21 cellular contexts compared by ENCODE assay signal in the genomic region with DNA sequence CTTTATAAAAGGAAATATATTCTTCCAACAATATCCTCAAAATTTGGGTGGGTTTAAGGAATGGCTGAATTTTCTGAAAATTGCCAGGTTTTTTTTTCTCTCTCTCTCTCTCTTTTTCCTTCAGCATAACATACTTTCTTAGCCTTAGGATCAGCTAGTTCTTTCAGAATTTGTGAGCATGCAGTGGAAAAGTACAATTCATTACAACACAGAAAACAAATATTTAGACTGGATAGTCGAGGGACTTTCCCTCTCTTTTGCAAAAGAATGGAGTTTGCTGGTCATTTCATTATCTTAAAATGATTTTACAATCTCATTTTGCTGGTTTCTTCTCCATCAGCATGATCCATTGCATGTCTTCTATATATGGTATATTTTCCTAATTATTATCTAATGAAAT.
DNase-seq lines count a peak whose midpoint lies in the region; ATAC-seq and TF ChIP-seq lines count a peak whose summit lies in the region.
"Had no signal": no experiment of that assay in that cellular context is flagged by ENCODE, and none has a peak within 500 bp of the region (broad histone marks: within the 10 kb centered on the region; RNA-seq: fewer than 3 reads in every experiment).

No MANE protein-coding gene starts in this region.

- no peaks in the 10 kb centered on the region for H3K4me1 ChIP-seq in CD8-positive, alpha-beta memory T cell (ENCODE audit: insufficient read depth, low read length)
- H3K4me1 ChIP-seq: BLaER1, foreskin keratinocyte, neural progenitor cell had no signal

- POLR2A ChIA-PET in CD8-positive, alpha-beta memory T cell (lab: Charles Lee): no interaction called here

- no peaks in the 10 kb centered on the region for H3K27me3 ChIP-seq in CD8-positive, alpha-beta memory T cell (ENCODE audit: insufficient read depth, low read length, poor library complexity, severe bottlenecking)
- H3K27me3 ChIP-seq: BLaER1, foreskin keratinocyte, left lung, neural progenitor cell had no signal

- CTCF ChIA-PET in CD8-positive, alpha-beta memory T cell (lab: Charles Lee): no interaction called here

- peaks cover 13% of the 10 kb centered on the region for H3K4me1 Mint-ChIP-seq in activated naive CD8-positive, alpha-beta T cell (ENCODE audit: low read depth)
- H3K4me1 Mint-ChIP-seq in activated naive CD8-positive, alpha-beta T cell treated with anti-CD3 and anti-CD28 coated beads, Interleukin-2, amount 50 U/mL, for 24 hours: peaks cover 28% of the 10 kb centered on the region
- H3K4me1 Mint-ChIP-seq in chondrocyte (ENCODE audit: low read depth) (peaks cover 21% of the 10 kb centered on the region), nephron (peaks cover 12% of the 10 kb centered on the region)
- peaks cover 0 to 55% (median 30%) of the 10 kb centered on the region in 3 donors for H3K4me1 Mint-ChIP-seq in CD8-positive, alpha-beta memory T cell

- peak overlapping the region; percentile 59 for H3K27ac Mint-ChIP-seq in activated naive CD8-positive, alpha-beta T cell
- H3K27ac Mint-ChIP-seq in activated naive CD8-positive, alpha-beta T cell treated with anti-CD3 and anti-CD28 coated beads, Interleukin-2, amount 50 U/mL, for 24 hours: no peak overlapping the region
- peak overlapping the region; percentile 90 for H3K27ac Mint-ChIP-seq in chondrocyte (ENCODE audit: unreplicated experiment)
- peak overlapping the region in 2 of 3 experiments; percentile 3 to 33 for H3K27ac Mint-ChIP-seq in nephron
- H3K27ac Mint-ChIP-seq in CD8-positive, alpha-beta memory T cell: peak overlapping the region in 4 of 8 donors; percentile 2 to 77 (median 34)
- H3K27ac Mint-ChIP-seq: activated CD4-positive, alpha-beta T cell treated with anti-CD3 and anti-CD28 coated beads for 36 hours; activated naive CD4-positive, alpha-beta T cell treated with anti-CD3 and anti-CD28 coated beads, Interleukin-2, amount 50 U/mL, for 72 hours; neural progenitor cell; progenitor cell of endocrine pancreas; T-helper 1 cell treated with Interleukin-12 subunit alpha and Interleukin-12 subunit beta and Interleukin-4 antibody, amounts not matched to agents 30 μg/mL and 1 μg/mL, for 36 hours had no signal

- no peak overlapping the region for H3K27ac ChIP-seq in CD8-positive, alpha-beta memory T cell (ENCODE audit: low read depth, low read length)
- H3K27ac ChIP-seq: BLaER1, foreskin keratinocyte, left lung, neural progenitor cell had no signal

- no peak for ATAC-seq in activated naive CD8-positive, alpha-beta T cell treated with anti-CD3 and anti-CD28 coated beads, Interleukin-2, amount 50 U/mL, for 24 hours
- ATAC-seq in HG02973 (IDR thresholded peaks at IDR 0.05; ENCODE audit: unreplicated experiment) (no peak), HG03521 (IDR thresholded peaks at IDR 0.05; ENCODE audit: unreplicated experiment) (no peak)
- ATAC-seq: activated CD4-positive, alpha-beta T cell treated with anti-CD3 and anti-CD28 coated beads for 36 hours; activated naive CD4-positive, alpha-beta T cell treated with anti-CD3 and anti-CD28 coated beads, Interleukin-2, amount 50 U/mL, for 72 hours; foreskin keratinocyte; left lung; mucosa of descending colon had no signal

- H3K9me3 ChIP-seq in CD8-positive, alpha-beta memory T cell (ENCODE audit: low read length): no peaks in the 10 kb centered on the region
- H3K9me3 ChIP-seq: BLaER1, left lung, mucosa of descending colon had no signal

- H3K9me3 Mint-ChIP-seq in activated naive CD8-positive, alpha-beta T cell (ENCODE audit: low read depth): no peaks in the 10 kb centered on the region
- H3K9me3 Mint-ChIP-seq in activated naive CD8-positive, alpha-beta T cell treated with anti-CD3 and anti-CD28 coated beads, Interleukin-2, amount 50 U/mL, for 24 hours: no peaks in the 10 kb centered on the region
- H3K9me3 Mint-ChIP-seq in chondrocyte (ENCODE audit: low read depth) (no peaks in the 10 kb centered on the region), nephron (no peaks in the 10 kb centered on the region)
- H3K9me3 Mint-ChIP-seq in CD8-positive, alpha-beta memory T cell: no peaks in the 10 kb centered on the region
- H3K9me3 Mint-ChIP-seq: activated naive CD4-positive, alpha-beta T cell treated with anti-CD3 and anti-CD28 coated beads, Interleukin-2, amount 50 U/mL, for 72 hours; neural progenitor cell; T-helper 1 cell treated with Interleukin-12 subunit alpha and Interleukin-12 subunit beta and Interleukin-4 antibody, amounts not matched to agents 30 μg/mL and 1 μg/mL, for 36 hours had no signal

- no peaks in the 10 kb centered on the region for H3K36me3 ChIP-seq in CD8-positive, alpha-beta memory T cell (ENCODE audit: insufficient read depth, low read length)
- H3K36me3 ChIP-seq: BLaER1, left lung, neural progenitor cell had no signal

- TF ChIP-seq CTCF in chondrocyte (IDR thresholded peaks at IDR 0.05): no peak
- no peak for TF ChIP-seq CTCF in nephron (IDR thresholded peaks at IDR 0.05; ENCODE audit: unreplicated experiment in 3 of 3)

- no peaks in the 10 kb centered on the region for H3K27me3 Mint-ChIP-seq in activated naive CD8-positive, alpha-beta T cell
- H3K27me3 Mint-ChIP-seq in activated naive CD8-positive, alpha-beta T cell treated with anti-CD3 and anti-CD28 coated beads, Interleukin-2, amount 50 U/mL, for 24 hours: no peaks in the 10 kb centered on the region
- H3K27me3 Mint-ChIP-seq in chondrocyte (ENCODE audit: low read depth) (no peaks in the 10 kb centered on the region), nephron (ENCODE audit: low read depth) (no peaks in the 10 kb centered on the region)
- H3K27me3 Mint-ChIP-seq in CD8-positive, alpha-beta memory T cell: no peaks in the 10 kb centered on the region
- H3K27me3 Mint-ChIP-seq: activated CD4-positive, alpha-beta T cell treated with anti-CD3 and anti-CD28 coated beads for 36 hours; progenitor cell of endocrine pancreas had no signal

- H3K4me3 Mint-ChIP-seq in activated naive CD8-positive, alpha-beta T cell: no peak overlapping the region
- no peak overlapping the region for H3K4me3 Mint-ChIP-seq in activated naive CD8-positive, alpha-beta T cell treated with anti-CD3 and anti-CD28 coated beads, Interleukin-2, amount 50 U/mL, for 24 hours
- H3K4me3 Mint-ChIP-seq in chondrocyte (ENCODE audit: unreplicated experiment) (no peak overlapping the region), nephron (no peak overlapping the region)
- H3K4me3 Mint-ChIP-seq in CD8-positive, alpha-beta memory T cell: no peak overlapping the region
- H3K4me3 Mint-ChIP-seq: activated CD4-positive, alpha-beta T cell treated with anti-CD3 and anti-CD28 coated beads for 36 hours; neural progenitor cell; T-helper 1 cell treated with Interleukin-12 subunit alpha and Interleukin-12 subunit beta and Interleukin-4 antibody, amounts not matched to agents 30 μg/mL and 1 μg/mL, for 36 hours had no signal

- DNase-seq in activated naive CD8-positive, alpha-beta T cell treated with anti-CD3 and anti-CD28 coated beads, Interleukin-2, amount 50 U/mL, for 24 hours: no peak
- no peak for DNase-seq in chondrocyte (ENCODE audit: low spot score)
- DNase-seq in CD8-positive, alpha-beta memory T cell: no peak
- DNase-seq in COLO829 (ENCODE audit: low spot score): no peak
- DNase-seq: activated CD4-positive, alpha-beta T cell treated with anti-CD3 and anti-CD28 coated beads for 36 hours; DND-41; effector CD4-positive, alpha-beta T cell; foreskin keratinocyte; hypothalamus; mucosa of descending colon; NCI-H524 treated with DMSO at 0.1 percent for 48 hours had no signal

- no peak overlapping the region for H3K4me3 ChIP-seq in CD8-positive, alpha-beta memory T cell (ENCODE audit: low read length)
- H3K4me3 ChIP-seq: BLaER1, left lung, mucosa of descending colon, neural progenitor cell had no signal

- peaks cover 15% of the 10 kb centered on the region for H3K36me3 Mint-ChIP-seq in activated naive CD8-positive, alpha-beta T cell
- peaks cover 22% of the 10 kb centered on the region for H3K36me3 Mint-ChIP-seq in activated naive CD8-positive, alpha-beta T cell treated with anti-CD3 and anti-CD28 coated beads, Interleukin-2, amount 50 U/mL, for 24 hours (ENCODE audit: low read depth)
- H3K36me3 Mint-ChIP-seq in chondrocyte (ENCODE audit: low read depth) (peaks cover 6% of the 10 kb centered on the region), nephron (ENCODE audit: low read depth) (no peaks in the 10 kb centered on the region)
- peaks cover 11 to 21% (median 15%) of the 10 kb centered on the region in 3 donors for H3K36me3 Mint-ChIP-seq in CD8-positive, alpha-beta memory T cell
- H3K36me3 Mint-ChIP-seq: neural progenitor cell had no signal
